Comparison of ENCODE assay signal across 17 cellular contexts in the genomic region with DNA sequence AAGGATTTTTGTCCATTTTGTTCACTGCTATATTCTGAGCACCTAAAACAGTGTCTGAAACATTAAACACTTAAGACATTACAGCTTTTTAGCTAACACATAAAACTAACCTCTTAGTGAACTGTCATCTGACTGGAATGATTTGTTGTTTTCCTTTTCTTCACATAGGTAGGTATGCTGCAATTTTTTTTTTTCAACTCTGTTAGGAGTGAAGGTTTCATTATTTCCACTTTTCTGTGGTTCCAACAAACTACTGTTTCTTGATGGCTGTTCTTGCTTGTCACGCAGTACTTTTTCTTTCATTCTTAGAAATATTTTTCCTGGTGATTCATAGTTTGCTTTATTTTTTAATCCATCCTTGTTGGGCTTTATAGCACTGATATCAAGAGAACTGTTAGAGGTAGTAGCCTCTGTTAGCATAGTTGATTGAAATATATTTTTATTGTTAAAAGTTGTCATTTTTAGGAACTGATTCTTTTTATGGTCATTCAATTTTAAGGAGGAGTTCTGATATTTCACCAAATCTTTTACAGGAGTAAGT. TPM values are rescaled to one million over a fixed set of nuclear protein-coding genes. Genes with fewer than 3 reads are reported as not detected.
DNase-seq lines count a peak whose midpoint lies in the region; ATAC-seq, FAIRE-seq and TF ChIP-seq lines count a peak whose summit lies in the region.
"Had no signal": no experiment of that assay in that cellular context is flagged by ENCODE, and none has a peak within 500 bp of the region (broad histone marks: within the 10 kb centered on the region; RNA-seq: fewer than 3 reads in every experiment).

No MANE protein-coding gene starts in this region.

- peak overlapping the region in 2 of 4 donors; percentile 14 to 45 for H3K4me3 Mint-ChIP-seq in CD4-positive, CD25-positive, alpha-beta regulatory T cell
- H3K4me3 Mint-ChIP-seq: activated B cell treated with CpG ODN at 0.5 μM for 24 hours had no signal

- no peak overlapping the region for H3K9ac ChIP-seq in kidney (ENCODE audit: low read length in 2 of 2)

- H3K36me3 ChIP-seq in CD4-positive, CD25-positive, alpha-beta regulatory T cell (ENCODE audit: control insufficient read depth, insufficient read depth, low read length), result no peaks in the 10 kb centered on the region
- H3K36me3 ChIP-seq in kidney (ENCODE audit: control insufficient read depth in 1 of 2, insufficient read depth in 2 of 2, low read length in 2 of 2), result no peaks in the 10 kb centered on the region
- H3K36me3 ChIP-seq: uterus had no signal

- no peak for TF ChIP-seq CTCF in kidney (IDR thresholded peaks at IDR 0.05; ENCODE audit: borderline replicate concordance, extremely low read depth, insufficient read depth)

- H3K4me1 ChIP-seq in CD4-positive, CD25-positive, alpha-beta regulatory T cell (ENCODE audit: control insufficient read depth, insufficient read depth, low read length, poor library complexity, severe bottlenecking), result peaks cover 34% of the 10 kb centered on the region
- peaks cover 0 to 1% of the 10 kb centered on the region in 2 donors for H3K4me1 ChIP-seq in kidney (ENCODE audit: control insufficient read depth in 1 of 2, insufficient read depth in 1 of 2, low read depth in 1 of 2, low read length in 2 of 2)
- H3K4me1 ChIP-seq: uterus had no signal

- no peak for FAIRE-seq in kidney (lab: Jason Lieb, UNC)

- H3K9me3 Mint-ChIP-seq in CD4-positive, CD25-positive, alpha-beta regulatory T cell, result no peaks in the 10 kb centered on the region
- H3K9me3 Mint-ChIP-seq: activated B cell treated with CpG ODN at 0.5 μM for 24 hours had no signal

- peak overlapping the region; percentile 2 for H3K4me3 ChIP-seq in CD4-positive, CD25-positive, alpha-beta regulatory T cell (ENCODE audit: low read depth, low read length)
- no peak overlapping the region for H3K4me3 ChIP-seq in kidney (ENCODE audit: low read length in 2 of 2)
- H3K4me3 ChIP-seq: PC-9, sigmoid colon, uterus had no signal

- no peak for ATAC-seq in CD4-positive, CD25-positive, alpha-beta regulatory T cell (ENCODE audit: low read depth in 2 of 2)
- peak; percentile 38 for ATAC-seq in GM18867 (IDR thresholded peaks at IDR 0.05; ENCODE audit: unreplicated experiment)
- ATAC-seq in HG02938 (IDR thresholded peaks at IDR 0.05; ENCODE audit: unreplicated experiment), result peak; percentile 36
- ATAC-seq in GM21825 (IDR thresholded peaks at IDR 0.05; ENCODE audit: unreplicated experiment), result no peak
- ATAC-seq in GM18861 (IDR thresholded peaks at IDR 0.05; ENCODE audit: unreplicated experiment), result no peak

- intact Hi-C loops in kidney (cut with DNase I), result no loop called here

- H3K4me1 Mint-ChIP-seq in CD4-positive, CD25-positive, alpha-beta regulatory T cell, result peaks cover 15 to 22% (median 19%) of the 10 kb centered on the region in 4 donors

- H3K9me3 ChIP-seq in CD4-positive, CD25-positive, alpha-beta regulatory T cell (ENCODE audit: control insufficient read depth in 2 of 2, low read length in 2 of 2), result no peaks in the 10 kb centered on the region
- H3K9me3 ChIP-seq in kidney (ENCODE audit: control insufficient read depth in 1 of 2, low read length in 2 of 2), result no peaks in the 10 kb centered on the region
- H3K9me3 ChIP-seq: sigmoid colon, uterus had no signal

- H3K36me3 Mint-ChIP-seq in CD4-positive, CD25-positive, alpha-beta regulatory T cell, result peaks cover 4% of the 10 kb centered on the region

- no peak overlapping the region for H3K27ac Mint-ChIP-seq in CD4-positive, CD25-positive, alpha-beta regulatory T cell
- H3K27ac Mint-ChIP-seq: activated B cell treated with CpG ODN at 0.5 μM for 24 hours had no signal

- no peak overlapping the region for H3K27ac ChIP-seq in CD4-positive, CD25-positive, alpha-beta regulatory T cell (ENCODE audit: insufficient read depth, low read length, poor library complexity, severe bottlenecking)
- no peak overlapping the region for H3K27ac ChIP-seq in kidney (ENCODE audit: low read depth in 2 of 2, low read length in 2 of 2)
- H3K27ac ChIP-seq: PC-9, sigmoid colon, uterus had no signal

- DNase-seq in CD4-positive, CD25-positive, alpha-beta regulatory T cell, result peak in 1 of 3 donors; percentile 14
- peak; percentile 28 for DNase-seq in astrocyte of the hippocampus (ENCODE audit: low read depth, low spot score)
- DNase-seq in cerebellar cortex (ENCODE audit: low spot score), result no peak
- DNase-seq in kidney, result no peak
- DNase-seq: activated B cell treated with CpG ODN at 0.5 μM for 24 hours; activated T-cell treated with anti-CD3 and anti-CD28 coated beads, Interleukin-2, amount 50 U/mL, for 48 hours; DMS79; HCEC 1CT; NCI-H510A; PC-9; sigmoid colon; stimulated activated CD4-positive, alpha-beta T cell treated with anti-CD3 and anti-CD28 coated beads, Interleukin-4, amount 100 ng/mL, for 24 hours; uterus had no signal

- no peaks in the 10 kb centered on the region for H3K27me3 ChIP-seq in CD4-positive, CD25-positive, alpha-beta regulatory T cell (ENCODE audit: control insufficient read depth, insufficient read depth, low read length)
- H3K27me3 ChIP-seq: sigmoid colon, uterus had no signal

- no peaks in the 10 kb centered on the region for H3K27me3 Mint-ChIP-seq in CD4-positive, CD25-positive, alpha-beta regulatory T cell
- H3K27me3 Mint-ChIP-seq: activated B cell treated with CpG ODN at 0.5 μM for 24 hours had no signal

RNA-seq across cellular contexts. Expression of a gene that starts 6.3 kb away (rescaled TPM):
- 34.8 TPM for total RNA-seq in CD4-positive, CD25-positive, alpha-beta regulatory T cell
- polyA plus RNA-seq in CD4-positive, CD25-positive, alpha-beta regulatory T cell, result 10 to 100 TPM; 16.2 to 25.2 (median 20.6) TPM
- total RNA-seq in kidney, result 17.9 TPM
- polyA plus RNA-seq in kidney (ENCODE audit: insufficient read depth, low read depth, low replicate concordance), result 3.7 TPM

Comparison
In these comparisons a context has a peak if more than half of its experiments do, and no peak if none do; other contexts are left out.
1. ATAC-seq: peak in GM18867 (single experiment) and HG02938 (single experiment); none in CD4-positive, CD25-positive, alpha-beta regulatory T cell (0 of 2), GM21825 (single experiment) and GM18861 (single experiment).